19 cellular contexts compared by ENCODE assay signal in genomic region chr1:12302798-12303447, GRCh38.
"Had no signal": no experiment of that assay in that cellular context is flagged by ENCODE, and none has a peak within 500 bp of the region (broad histone marks: within the 10 kb centered on the region; RNA-seq: fewer than 3 reads in every experiment).

No MANE protein-coding gene starts in this region.

- H3K27ac ChIP-seq: ascending aorta, cardiac muscle cell had no signal

- ATAC-seq: activated CD8-positive, alpha-beta T cell treated with anti-CD3 and anti-CD28 coated beads for 36 hours; activated T-cell treated with anti-CD3 and anti-CD28 coated beads, Interleukin-2, amount 50 U/mL, for 4 hours had no signal

- H3K4me1 Mint-ChIP-seq: activated B cell treated with CpG ODN at 0.5 μM for 24 hours had no signal

- H3K27ac Mint-ChIP-seq: activated B cell treated with CpG ODN at 0.5 μM for 24 hours; activated CD8-positive, alpha-beta T cell treated with anti-CD3 and anti-CD28 coated beads for 36 hours; activated naive CD4-positive, alpha-beta T cell treated with anti-CD3 and anti-CD28 coated beads for 36 hours; nephron progenitor cell had no signal

- H3K9me3 ChIP-seq: ascending aorta, thyroid gland had no signal

- H3K4me3 Mint-ChIP-seq: activated B cell treated with CpG ODN at 0.5 μM for 24 hours; activated CD8-positive, alpha-beta T cell treated with anti-CD3 and anti-CD28 coated beads for 36 hours; activated naive CD4-positive, alpha-beta T cell treated with anti-CD3 and anti-CD28 coated beads for 36 hours; activated T-cell treated with anti-CD3 and anti-CD28 coated beads, Interleukin-2, amount 50 U/mL, for 4 hours; nephron progenitor cell had no signal

- H3K27me3 ChIP-seq: ascending aorta, cardiac muscle cell, thyroid gland had no signal

- H3K4me3 ChIP-seq: ascending aorta, cardiac muscle cell, lung, thyroid gland had no signal

- H3K27me3 Mint-ChIP-seq: activated B cell treated with CpG ODN at 0.5 μM for 24 hours; activated CD8-positive, alpha-beta T cell treated with anti-CD3 and anti-CD28 coated beads for 36 hours had no signal

- H3K9me3 Mint-ChIP-seq: activated B cell treated with CpG ODN at 0.5 μM for 24 hours; activated CD8-positive, alpha-beta T cell treated with anti-CD3 and anti-CD28 coated beads for 36 hours; activated naive CD4-positive, alpha-beta T cell treated with anti-CD3 and anti-CD28 coated beads for 36 hours; activated T-cell treated with anti-CD3 and anti-CD28 coated beads, Interleukin-2, amount 50 U/mL, for 4 hours had no signal

- H3K4me1 ChIP-seq: ascending aorta had no signal

- FAIRE-seq: frontal cortex, keratinocyte, TTC549 had no signal

- DNase-seq: activated B cell treated with CpG ODN at 0.5 μM for 24 hours; activated CD4-positive, alpha-beta T cell treated with anti-CD3 and anti-CD28 coated beads for 48 hours; activated CD8-positive, alpha-beta T cell treated with anti-CD3 and anti-CD28 coated beads for 36 hours; activated naive CD4-positive, alpha-beta T cell treated with anti-CD3 and anti-CD28 coated beads for 36 hours; activated T-cell treated with anti-CD3 and anti-CD28 coated beads, Interleukin-2, amount 50 U/mL, for 4 hours; nephron progenitor cell; nucleus accumbens; posterior cingulate gyrus; stimulated activated CD4-positive, alpha-beta T cell treated with anti-CD3 and anti-CD28 coated beads, Interleukin-12 subunit alpha, Interleukin-12 subunit beta, amount 100 ng/mL, for 4 hours; stimulated activated CD4-positive, alpha-beta T cell treated with anti-CD3 and anti-CD28 coated beads, Interleukin-1b, Interleukin-23, amount 100 ng/mL, for 48 hours; stimulated activated CD8-positive, alpha-beta memory T cell treated with anti-CD3 and anti-CD28 coated beads, Interleukin-4, amount 100 ng/mL, for 48 hours; stimulated activated naive CD4-positive, alpha-beta T cell treated with Interleukin-2 at 50 U/mL for 16 hours; thyroid gland had no signal
